ENCODE assay signal across 27 cellular contexts in the genomic region with DNA sequence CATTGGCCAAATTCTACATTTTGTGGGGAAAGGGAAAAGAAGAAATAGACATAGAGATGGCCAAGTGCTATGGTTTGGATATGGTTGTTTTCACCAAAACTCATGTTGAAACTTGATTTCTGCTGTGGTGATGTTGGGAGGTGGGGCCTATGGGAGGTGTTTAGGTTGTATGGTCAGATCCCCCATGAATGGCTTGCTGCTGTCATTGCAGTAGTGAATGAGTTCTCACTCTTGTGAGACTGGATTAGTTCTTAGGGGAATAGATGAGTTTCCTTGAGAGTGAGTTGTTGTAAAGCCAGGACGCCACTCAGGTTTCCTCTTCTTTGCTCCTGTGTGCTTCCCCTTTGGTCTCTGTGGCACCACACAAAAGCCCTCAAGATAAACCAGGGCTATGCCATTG.
"Had no signal": no experiment of that assay in that cellular context is flagged by ENCODE, and none has a peak within 500 bp of the region (broad histone marks: within the 10 kb centered on the region; RNA-seq: fewer than 3 reads in every experiment).

No MANE protein-coding gene starts in this region.

- DNase-seq: effector memory CD4-positive, alpha-beta T cell; esophagus squamous epithelium; foreskin fibroblast; glutamatergic neuron; kidney; left cardiac atrium; left ventricle myocardium inferior; lower lobe of right lung; midbrain; psoas muscle; retina; right lobe of liver; spleen; stimulated activated CD4-positive, alpha-beta T cell treated with anti-CD3 and anti-CD28 coated beads, Interleukin-15, amount 100 ng/mL, for 24 hours; stimulated activated CD4-positive, alpha-beta T cell treated with anti-CD3 and anti-CD28 coated beads, Interleukin-1b, Interleukin-23, amount 100 ng/mL, for 48 hours; stimulated activated CD4-positive, alpha-beta T cell treated with anti-CD3 and anti-CD28 coated beads, Interleukin-4, amount 100 ng/mL, for 24 hours; stimulated activated naive B cell treated with anti-CD40 and anti-IgM and Interleukin-4, amounts not matched to agents 10 μg/mL and 1 μg/mL and 100 μg/mL, for 72 hours; stimulated activated naive CD8-positive, alpha-beta T cell treated with anti-CD3 and anti-CD28 coated beads, Interleukin-15, amount 100 ng/mL, for 72 hours; testis; upper lobe of right lung had no signal

- H3K27ac Mint-ChIP-seq: memory B cell; natural killer cell treated with Interleukin-12 subunit alpha and Interleukin-12 subunit beta and Interleukin-15 and Interleukin-18, amount 100 ng/mL, for 72 hours; stimulated activated naive B cell treated with anti-CD40 and anti-IgM and Interleukin-4, amounts not matched to agents 10 μg/mL and 1 μg/mL and 100 μg/mL, for 72 hours; stimulated activated naive CD8-positive, alpha-beta T cell treated with anti-CD3 and anti-CD28 coated beads, Interleukin-15, amount 100 ng/mL, for 72 hours had no signal

- FAIRE-seq: kidney had no signal

- H3K9me3 ChIP-seq: esophagus squamous epithelium, gastroesophageal sphincter, left ventricle myocardium inferior, lower lobe of right lung, psoas muscle, right lobe of liver, testis, tibial nerve, upper lobe of right lung, vagina had no signal

- H3K4me1 ChIP-seq: esophagus squamous epithelium, lower lobe of right lung, parathyroid adenoma, psoas muscle, right lobe of liver, spleen, testis, tibial nerve, upper lobe of right lung, vagina had no signal

- H3K4me3 ChIP-seq: esophagus squamous epithelium, gastroesophageal sphincter, left ventricle myocardium inferior, lower lobe of right lung, psoas muscle, right lobe of liver, spleen, testis, tibial nerve, upper lobe of right lung, vagina had no signal

- H3K9me3 Mint-ChIP-seq: memory B cell; stimulated activated naive B cell treated with anti-CD40 and anti-IgM and Interleukin-4, amounts not matched to agents 10 μg/mL and 1 μg/mL and 100 μg/mL, for 72 hours; stimulated activated naive CD8-positive, alpha-beta T cell treated with anti-CD3 and anti-CD28 coated beads, Interleukin-15, amount 100 ng/mL, for 72 hours had no signal

- H3K27me3 ChIP-seq: esophagus squamous epithelium, gastroesophageal sphincter, right lobe of liver, spleen, testis, tibial nerve, upper lobe of right lung, vagina had no signal

- H3K4me3 Mint-ChIP-seq: memory B cell; natural killer cell treated with Interleukin-12 subunit alpha and Interleukin-12 subunit beta and Interleukin-15 and Interleukin-18, amount 100 ng/mL, for 72 hours; stimulated activated naive B cell treated with anti-CD40 and anti-IgM and Interleukin-4, amounts not matched to agents 10 μg/mL and 1 μg/mL and 100 μg/mL, for 72 hours; stimulated activated naive CD8-positive, alpha-beta T cell treated with anti-CD3 and anti-CD28 coated beads, Interleukin-15, amount 100 ng/mL, for 72 hours had no signal

- H3K36me3 ChIP-seq: esophagus squamous epithelium, gastroesophageal sphincter, left ventricle myocardium inferior, lower lobe of right lung, right lobe of liver, spleen, tibial nerve, upper lobe of right lung, vagina had no signal

- H3K27ac ChIP-seq: epithelial cell of prostate, esophagus squamous epithelium, gastroesophageal sphincter, left ventricle myocardium inferior, lower lobe of right lung, parathyroid adenoma, psoas muscle, right lobe of liver, spleen, testis, tibial nerve, upper lobe of right lung, vagina had no signal

- H3K9ac ChIP-seq: parathyroid adenoma had no signal

- H3K4me1 Mint-ChIP-seq: memory B cell had no signal

- H3K36me3 Mint-ChIP-seq: memory B cell; natural killer cell treated with Interleukin-12 subunit alpha and Interleukin-12 subunit beta and Interleukin-15 and Interleukin-18, amount 100 ng/mL, for 72 hours; stimulated activated naive B cell treated with anti-CD40 and anti-IgM and Interleukin-4, amounts not matched to agents 10 μg/mL and 1 μg/mL and 100 μg/mL, for 72 hours had no signal

- H2AFZ ChIP-seq: parathyroid adenoma had no signal

- ATAC-seq: gastroesophageal sphincter; left cardiac atrium; lower lobe of right lung; natural killer cell treated with Interleukin-12 subunit alpha and Interleukin-12 subunit beta and Interleukin-15 and Interleukin-18, amount 100 ng/mL, for 72 hours; psoas muscle; right lobe of liver; stimulated activated naive CD8-positive, alpha-beta T cell treated with anti-CD3 and anti-CD28 coated beads, Interleukin-15, amount 100 ng/mL, for 72 hours; upper lobe of right lung had no signal

- H3K79me2 ChIP-seq: parathyroid adenoma had no signal
